Comparison of ENCODE assay signal across 10 cellular contexts in genomic region chr10:60048146-60048545, GRCh38.
DNase-seq lines count a peak whose midpoint lies in the region; ATAC-seq and TF ChIP-seq lines count a peak whose summit lies in the region.
"Had no signal": no experiment of that assay in that cellular context is flagged by ENCODE, and none has a peak within 500 bp of the region (broad histone marks: within the 10 kb centered on the region; RNA-seq: fewer than 3 reads in every experiment).

No MANE protein-coding gene starts in this region.

- no peaks in the 10 kb centered on the region for H3K9me3 ChIP-seq in right lobe of liver

- H3K36me3 ChIP-seq in BJ (ENCODE audit: control insufficient read depth, insufficient read depth, low read length) (no peaks in the 10 kb centered on the region), right lobe of liver (no peaks in the 10 kb centered on the region)

- in situ Hi-C loops in T47D (cut with HindIII; ENCODE audit: low pct_unique_long_range_greater_than_20kb, low sequenced_read_pairs) = no loop called here

- H3K4me1 ChIP-seq in right lobe of liver = no peaks in the 10 kb centered on the region

- CTCF ChIA-PET in BJ (lab: Yijun Ruan, JAX) = interaction anchor here (0.6 to 3.1 kb wide), 5 partner anchors 13 to 425 kb away, joined by 3 to 13 read pairs (median 7); partner anchors contain the start of gene CCDC6

- H3K27me3 ChIP-seq in BJ (ENCODE audit: control insufficient read depth, insufficient read depth, low read length) (no peaks in the 10 kb centered on the region), right lobe of liver (no peaks in the 10 kb centered on the region)

- POLR2A ChIA-PET in BJ (lab: Charles Lee) = no interaction called here

- TF ChIP-seq CTCF in BJ (IDR thresholded peaks at IDR 0.05; ENCODE audit: insufficient read depth, low read depth, low read length) (peak; percentile 23; the same call in 1 of the 2 replicates), right lobe of liver (IDR thresholded peaks at IDR 0.05) (peak in 2 of 4 donors; percentile 14 to 38)

- TF ChIP-seq POLR2A in right lobe of liver (IDR thresholded peaks at IDR 0.05) = no peak

- H3K4me3 ChIP-seq in BJ (ENCODE audit: low read depth, low read length) = no peak overlapping the region
- no peak overlapping the region for H3K4me3 ChIP-seq in right lobe of liver

- ATAC-seq in right lobe of liver (peak; percentile 36 to 67 (median 40)), GM21360 (IDR thresholded peaks at IDR 0.05; ENCODE audit: unreplicated experiment) (no peak)
- ATAC-seq: activated T-helper 17 cell treated with anti-CD3 and anti-CD28 coated beads, Interleukin-2, amount 50 U/mL, for 72 hours had no signal

- intact Hi-C loops in right lobe of liver (cut with DNase I) = no loop called here

- no peak overlapping the region for H3K27ac ChIP-seq in right lobe of liver

- DNase-seq in BJ (ENCODE audit: low read depth) (no peak), HS-5 (ENCODE audit: low read depth) (peak; percentile 26), T47D (ENCODE audit: low read depth in 1 of 2, low spot score in 1 of 2) (peak; percentile 9 to 83), right lobe of liver (no peak), COLO829 (ENCODE audit: low spot score) (no peak), GM19240 (ENCODE audit: insufficient read length, low spot score) (no peak), T-helper 2 cell (no peak)
- DNase-seq: stimulated activated CD4-positive, alpha-beta T cell treated with anti-CD3 and anti-CD28 coated beads, Interleukin-2, amount 100 ng/mL, for 24 hours had no signal

Comparison
In these comparisons a context has a peak if more than half of its experiments do, and no peak if none do; other contexts are left out.
1. DNase-seq: peak in HS-5 (single experiment) and T47D (2 of 2); none in BJ (single experiment), right lobe of liver (0 of 3), COLO829 (single experiment), GM19240 (single experiment) and T-helper 2 cell (0 of 5).